In the genomic region with DNA sequence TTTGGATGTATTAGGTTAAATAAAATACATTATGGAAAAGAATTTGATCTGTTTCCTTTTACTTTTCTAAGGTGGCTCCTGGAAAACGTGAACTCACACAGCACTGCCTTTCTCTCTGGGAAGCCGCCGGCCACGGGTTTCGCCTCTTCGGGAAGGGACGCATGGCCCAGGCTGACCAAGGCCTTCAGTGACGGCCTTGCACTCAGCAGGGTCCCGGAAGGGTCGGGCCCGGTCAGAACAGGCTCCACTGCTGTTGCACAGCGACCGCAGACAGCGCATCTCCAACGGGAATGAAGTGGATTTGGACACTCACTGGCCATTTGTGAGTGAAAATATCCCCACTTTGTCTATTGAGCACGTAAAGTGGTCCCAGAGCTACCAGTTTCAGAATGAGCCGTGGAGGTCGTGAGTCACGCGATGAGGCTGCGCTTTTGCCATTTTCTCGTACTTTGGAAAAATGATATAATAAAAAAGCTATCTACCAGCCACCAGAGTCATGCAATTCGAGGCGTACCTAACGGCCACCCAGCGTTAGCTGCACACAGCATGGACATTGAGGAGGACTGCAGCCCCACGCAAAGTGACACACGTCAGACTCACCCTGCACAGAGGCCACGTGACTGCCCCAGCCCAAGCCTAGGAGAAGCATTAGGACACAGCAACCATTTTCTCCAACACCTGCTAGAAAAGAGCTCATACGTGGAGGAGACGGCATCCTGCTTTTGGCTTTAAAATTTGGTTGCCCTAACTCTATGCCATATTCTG, we compare ENCODE assay signal across 29 cellular contexts.
"Had no signal": no experiment of that assay in that cellular context is flagged by ENCODE, and none has a peak within 500 bp of the region (broad histone marks: within the 10 kb centered on the region; RNA-seq: fewer than 3 reads in every experiment).

No MANE protein-coding gene starts in this region.

- H3K27ac Mint-ChIP-seq: activated naive CD4-positive, alpha-beta T cell treated with anti-CD3 and anti-CD28 coated beads for 36 hours; activated naive CD8-positive, alpha-beta T cell treated with anti-CD3 and anti-CD28 coated beads, Interleukin-2, amount 10 ng/mL, durations not matched to agents 7 days and 5 days; activated T-helper 1 cell treated with anti-CD3 and anti-CD28 coated beads, Interleukin-12 subunit alpha, Interleukin-12 subunit beta, Interleukin-2, Interleukin-4 antibody, amounts not matched to agents 30 ng/mL and 10 ng/mL and 1 ng/mL, durations not matched to agents 14 hours and 24 hours and 36 hours; immature natural killer cell; memory B cell; naive thymus-derived CD8-positive, alpha-beta T cell; progenitor cell of endocrine pancreas; stimulated activated effector memory CD8-positive, alpha-beta T cell treated with anti-CD3 and anti-CD28 coated beads, Interleukin-12 subunit alpha, Interleukin-12 subunit beta, amount 100 ng/mL, for 72 hours; stimulated activated naive CD8-positive, alpha-beta T cell treated with anti-CD3 and anti-CD28 coated beads, Interleukin-15, Interleukin-2, amounts not matched to agents 100 ng/mL and 50 ng/mL, for 24 hours had no signal

- FAIRE-seq: frontal cortex, kidney, small intestine, TTC549 had no signal

- H2AFZ ChIP-seq: neural progenitor cell had no signal

- H3K27me3 Mint-ChIP-seq: activated naive CD8-positive, alpha-beta T cell treated with anti-CD3 and anti-CD28 coated beads, Interleukin-2, amount 10 ng/mL, durations not matched to agents 7 days and 5 days; stimulated activated naive CD8-positive, alpha-beta T cell treated with anti-CD3 and anti-CD28 coated beads, Interleukin-15, Interleukin-2, amounts not matched to agents 100 ng/mL and 50 ng/mL, for 24 hours had no signal

- H3K4me3 ChIP-seq: ascending aorta, cardiac muscle cell, neural progenitor cell, right lobe of liver, upper lobe of right lung had no signal

- DNase-seq: activated CD4-positive, alpha-beta T cell treated with anti-CD3 and anti-CD28 coated beads for 4 hours; activated CD4-positive, alpha-beta T cell treated with anti-CD3 and anti-CD28 coated beads, Interleukin-2, amount 50 U/mL, for 4 hours; activated CD8-positive, alpha-beta memory T cell treated with anti-CD3 and anti-CD28 coated beads, Interleukin-2, amount 50 U/mL, for 4 hours; activated effector memory CD4-positive, alpha-beta T cell treated with anti-CD3 and anti-CD28 coated beads, Interleukin-2, amount 50 U/mL, for 16 hours; activated naive CD4-positive, alpha-beta T cell treated with anti-CD3 and anti-CD28 coated beads for 36 hours; activated naive CD8-positive, alpha-beta T cell treated with anti-CD3 and anti-CD28 coated beads, Interleukin-2, amount 10 ng/mL, durations not matched to agents 7 days and 5 days; activated T-cell treated with anti-CD3 and anti-CD28 coated beads, Interleukin-2, amount 50 U/mL, for 1 hour; cortex of kidney; glutamatergic neuron; immature natural killer cell; kidney; midbrain; naive thymus-derived CD8-positive, alpha-beta T cell; right lobe of liver; small intestine; stimulated activated CD4-positive, alpha-beta T cell treated with anti-CD3 and anti-CD28 coated beads, Interleukin-4, amount 100 ng/mL, for 24 hours; upper lobe of right lung had no signal

- H3K4me3 Mint-ChIP-seq: activated naive CD4-positive, alpha-beta T cell treated with anti-CD3 and anti-CD28 coated beads for 36 hours; activated naive CD8-positive, alpha-beta T cell treated with anti-CD3 and anti-CD28 coated beads, Interleukin-2, amount 10 ng/mL, durations not matched to agents 7 days and 5 days; activated T-helper 1 cell treated with anti-CD3 and anti-CD28 coated beads, Interleukin-12 subunit alpha, Interleukin-12 subunit beta, Interleukin-2, Interleukin-4 antibody, amounts not matched to agents 30 ng/mL and 10 ng/mL and 1 ng/mL, durations not matched to agents 14 hours and 24 hours and 36 hours; brain; immature natural killer cell; memory B cell; naive thymus-derived CD8-positive, alpha-beta T cell; stimulated activated effector memory CD8-positive, alpha-beta T cell treated with anti-CD3 and anti-CD28 coated beads, Interleukin-12 subunit alpha, Interleukin-12 subunit beta, amount 100 ng/mL, for 72 hours; stimulated activated naive CD8-positive, alpha-beta T cell treated with anti-CD3 and anti-CD28 coated beads, Interleukin-15, Interleukin-2, amounts not matched to agents 100 ng/mL and 50 ng/mL, for 24 hours had no signal

- H3K4me1 Mint-ChIP-seq: activated naive CD8-positive, alpha-beta T cell treated with anti-CD3 and anti-CD28 coated beads, Interleukin-2, amount 10 ng/mL, durations not matched to agents 7 days and 5 days; immature natural killer cell; memory B cell; naive thymus-derived CD8-positive, alpha-beta T cell; stimulated activated effector memory CD8-positive, alpha-beta T cell treated with anti-CD3 and anti-CD28 coated beads, Interleukin-12 subunit alpha, Interleukin-12 subunit beta, amount 100 ng/mL, for 72 hours had no signal

- H3K27ac ChIP-seq: ascending aorta, cardiac muscle cell, neural progenitor cell, right lobe of liver, upper lobe of right lung, VCaP had no signal

- H3K36me3 ChIP-seq: ascending aorta, cardiac muscle cell, neural progenitor cell, right lobe of liver, upper lobe of right lung had no signal

- H3K9me3 Mint-ChIP-seq: activated naive CD4-positive, alpha-beta T cell treated with anti-CD3 and anti-CD28 coated beads for 36 hours; activated naive CD8-positive, alpha-beta T cell treated with anti-CD3 and anti-CD28 coated beads, Interleukin-2, amount 10 ng/mL, durations not matched to agents 7 days and 5 days; activated T-helper 1 cell treated with anti-CD3 and anti-CD28 coated beads, Interleukin-12 subunit alpha, Interleukin-12 subunit beta, Interleukin-2, Interleukin-4 antibody, amounts not matched to agents 30 ng/mL and 10 ng/mL and 1 ng/mL, durations not matched to agents 14 hours and 24 hours and 36 hours; immature natural killer cell; memory B cell; naive thymus-derived CD8-positive, alpha-beta T cell; stimulated activated effector memory CD8-positive, alpha-beta T cell treated with anti-CD3 and anti-CD28 coated beads, Interleukin-12 subunit alpha, Interleukin-12 subunit beta, amount 100 ng/mL, for 72 hours; stimulated activated naive CD8-positive, alpha-beta T cell treated with anti-CD3 and anti-CD28 coated beads, Interleukin-15, Interleukin-2, amounts not matched to agents 100 ng/mL and 50 ng/mL, for 24 hours had no signal

- H3K36me3 Mint-ChIP-seq: activated naive CD8-positive, alpha-beta T cell treated with anti-CD3 and anti-CD28 coated beads, Interleukin-2, amount 10 ng/mL, durations not matched to agents 7 days and 5 days; brain; immature natural killer cell; memory B cell; naive thymus-derived CD8-positive, alpha-beta T cell; neural progenitor cell; stimulated activated effector memory CD8-positive, alpha-beta T cell treated with anti-CD3 and anti-CD28 coated beads, Interleukin-12 subunit alpha, Interleukin-12 subunit beta, amount 100 ng/mL, for 72 hours had no signal

- ATAC-seq: naive thymus-derived CD8-positive, alpha-beta T cell; right lobe of liver; upper lobe of right lung had no signal

- H3K4me2 ChIP-seq: neural progenitor cell had no signal

- H3K9me3 ChIP-seq: ascending aorta, right lobe of liver, upper lobe of right lung had no signal

- H3K27me3 ChIP-seq: ascending aorta, cardiac muscle cell, neural progenitor cell, right lobe of liver, upper lobe of right lung had no signal

- H3K9ac ChIP-seq: neural progenitor cell had no signal

- H3K4me1 ChIP-seq: neural progenitor cell had no signal
